Comparison of ENCODE assay signal across 10 cellular contexts in the genomic region with DNA sequence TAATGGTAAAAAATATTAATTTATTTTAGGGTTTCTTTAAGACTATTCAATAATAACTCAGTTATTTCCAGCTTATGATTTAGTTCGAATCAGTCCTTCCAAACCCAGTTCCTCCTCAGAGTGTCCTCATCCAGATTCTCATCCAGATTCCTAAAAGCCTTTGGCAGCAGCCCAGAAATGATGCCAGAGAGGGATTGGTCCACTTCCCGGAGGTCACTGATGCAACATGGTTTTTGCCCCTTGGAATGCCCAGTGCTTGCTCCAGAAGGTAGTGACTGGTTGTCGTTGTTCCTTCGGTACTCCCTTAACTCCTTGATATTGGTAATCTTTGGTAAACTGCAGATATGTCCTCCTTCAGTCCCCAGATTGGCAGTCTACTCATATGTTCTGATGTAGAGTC.
"Had no signal": no experiment of that assay in that cellular context is flagged by ENCODE, and none has a peak within 500 bp of the region (broad histone marks: within the 10 kb centered on the region; RNA-seq: fewer than 3 reads in every experiment).

No MANE protein-coding gene starts in this region.

- H3K27ac ChIP-seq: GM23248, HL-60 had no signal

- H2AFZ ChIP-seq: GM23248 had no signal

- H3K4me1 ChIP-seq: HAP-1 had no signal

- FAIRE-seq: K562 had no signal

- DNase-seq: GM23248, GOT3, H7, HFFc6, IMR-90, KG1 had no signal

- ATAC-seq: HCT116, K562 had no signal

- H3K9ac ChIP-seq: GM23248 had no signal

- H3K9me3 ChIP-seq: HAP-1 had no signal

- H3K4me3 ChIP-seq: GM23248, HAP-1, K562 had no signal

- H3K36me3 ChIP-seq: HAP-1 had no signal
